2 cellular contexts compared by ENCODE assay signal in the genomic region with DNA sequence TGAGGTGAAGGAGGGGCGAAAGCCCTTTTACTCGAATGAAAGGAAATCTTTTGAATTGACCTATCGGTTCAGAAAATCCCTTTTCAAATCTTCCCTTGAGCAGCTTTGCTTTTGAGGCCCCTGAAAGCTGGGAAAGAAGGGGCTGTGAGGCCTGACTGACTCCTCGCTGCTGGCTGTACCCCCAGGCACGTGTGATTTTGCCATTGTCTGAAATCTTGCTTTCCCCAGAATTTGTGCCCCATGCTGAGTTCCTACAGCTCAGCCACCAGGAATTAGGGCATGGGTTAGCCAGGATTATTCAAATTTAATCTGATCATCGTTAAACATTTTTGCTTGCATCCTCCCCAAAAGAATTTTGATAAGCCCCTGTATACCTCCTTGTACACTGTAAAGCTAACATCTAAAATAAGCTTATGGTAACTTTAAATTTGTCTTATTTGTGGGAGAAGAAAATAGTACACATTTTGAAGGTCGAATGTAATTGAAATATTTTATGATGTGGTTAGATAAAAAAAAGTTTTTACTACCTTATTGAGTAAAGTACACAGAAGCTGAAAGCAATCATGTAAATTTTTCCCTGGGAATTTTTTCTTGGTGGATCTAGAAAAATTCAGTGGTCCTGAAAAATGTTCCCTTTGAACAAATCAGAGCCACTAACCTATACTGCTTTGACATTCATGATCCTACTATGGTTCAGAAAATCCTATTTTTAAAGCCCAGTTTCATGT.
TF ChIP-seq lines count a peak whose summit lies in the region.

No MANE protein-coding gene starts in this region.

TF ChIP-seq in A549, 52 proteins besides CTCF, POLR2A, EP300 and RAD21:
- TF ChIP-seq, protein P1, sequence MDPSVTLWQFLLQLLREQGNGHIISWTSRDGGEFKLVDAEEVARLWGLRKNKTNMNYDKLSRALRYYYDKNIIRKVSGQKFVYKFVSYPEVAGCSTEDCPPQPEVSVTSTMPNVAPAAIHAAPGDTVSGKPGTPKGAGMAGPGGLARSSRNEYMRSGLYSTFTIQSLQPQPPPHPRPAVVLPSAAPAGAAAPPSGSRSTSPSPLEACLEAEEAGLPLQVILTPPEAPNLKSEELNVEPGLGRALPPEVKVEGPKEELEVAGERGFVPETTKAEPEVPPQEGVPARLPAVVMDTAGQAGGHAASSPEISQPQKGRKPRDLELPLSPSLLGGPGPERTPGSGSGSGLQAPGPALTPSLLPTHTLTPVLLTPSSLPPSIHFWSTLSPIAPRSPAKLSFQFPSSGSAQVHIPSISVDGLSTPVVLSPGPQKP (IDR thresholded peaks at IDR 0.05; ENCODE audit: low read depth, low read length) = no peak
- TF ChIP-seq TFCP2L1 (CRISPR knock-in tag; IDR thresholded peaks at IDR 0.05) (no peak), JUNB (IDR thresholded peaks at IDR 0.05) (no peak), FOXS1 (CRISPR knock-in tag; IDR thresholded peaks at IDR 0.05) (no peak), CBX2 (IDR thresholded peaks at IDR 0.05; ENCODE audit: borderline replicate concordance, low read depth) (no peak), RCOR1 (IDR thresholded peaks at IDR 0.05; ENCODE audit: low read depth, low read length) (no peak), ZSCAN20 (CRISPR knock-in tag; IDR thresholded peaks at IDR 0.05) (no peak), EHMT2 (IDR thresholded peaks at IDR 0.05; ENCODE audit: low read depth) (no peak), ZNF302 (CRISPR knock-in tag; IDR thresholded peaks at IDR 0.05) (no peak), GATA3 (IDR thresholded peaks at IDR 0.05; ENCODE audit: borderline replicate concordance) (no peak), NR3C1 (IDR thresholded peaks at IDR 0.05) (no peak), HOXB5 (CRISPR knock-in tag; IDR thresholded peaks at IDR 0.05) (no peak), RARB (CRISPR knock-in tag; IDR thresholded peaks at IDR 0.05) (no peak), HOXA7 (CRISPR knock-in tag; IDR thresholded peaks at IDR 0.05) (no peak), CEBPB (IDR thresholded peaks at IDR 0.05) (no peak), ZC3H11A (IDR thresholded peaks at IDR 0.05) (no peak), FOSB (CRISPR knock-in tag; IDR thresholded peaks at IDR 0.05) (no peak), TP53 (CRISPR knock-in tag; IDR thresholded peaks at IDR 0.05) (no peak)
- TF ChIP-seq, protein P2, sequence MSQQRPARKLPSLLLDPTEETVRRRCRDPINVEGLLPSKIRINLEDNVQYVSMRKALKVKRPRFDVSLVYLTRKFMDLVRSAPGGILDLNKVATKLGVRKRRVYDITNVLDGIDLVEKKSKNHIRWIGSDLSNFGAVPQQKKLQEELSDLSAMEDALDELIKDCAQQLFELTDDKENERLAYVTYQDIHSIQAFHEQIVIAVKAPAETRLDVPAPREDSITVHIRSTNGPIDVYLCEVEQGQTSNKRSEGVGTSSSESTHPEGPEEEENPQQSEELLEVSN (IDR thresholded peaks at IDR 0.05; ENCODE audit: borderline replicate concordance, low read depth) = no peak
- TF ChIP-seq, protein P3, sequence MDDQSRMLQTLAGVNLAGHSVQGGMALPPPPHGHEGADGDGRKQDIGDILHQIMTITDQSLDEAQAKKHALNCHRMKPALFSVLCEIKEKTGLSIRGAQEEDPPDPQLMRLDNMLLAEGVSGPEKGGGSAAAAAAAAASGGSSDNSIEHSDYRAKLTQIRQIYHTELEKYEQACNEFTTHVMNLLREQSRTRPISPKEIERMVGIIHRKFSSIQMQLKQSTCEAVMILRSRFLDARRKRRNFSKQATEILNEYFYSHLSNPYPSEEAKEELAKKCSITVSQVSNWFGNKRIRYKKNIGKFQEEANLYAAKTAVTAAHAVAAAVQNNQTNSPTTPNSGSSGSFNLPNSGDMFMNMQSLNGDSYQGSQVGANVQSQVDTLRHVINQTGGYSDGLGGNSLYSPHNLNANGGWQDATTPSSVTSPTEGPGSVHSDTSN (IDR thresholded peaks at IDR 0.05) = no peak

TF ChIP-seq in Ishikawa, 13 proteins besides CTCF, POLR2A, EP300 and RAD21 (continued from another document):
- no peak; the same call in none of the 2 replicates for TF ChIP-seq TEAD4 (IDR thresholded peaks at IDR 0.05)
